Comparison of ENCODE assay signal across 8 cellular contexts in genomic region chr17:3636908-3637373, GRCh38. TPM values are rescaled to one million over a fixed set of nuclear protein-coding genes. Genes with fewer than 3 reads are reported as not detected.
DNase-seq lines count a peak whose midpoint lies in the region; ATAC-seq and TF ChIP-seq lines count a peak whose summit lies in the region.

No MANE protein-coding gene starts in this region.

- H3K27ac Mint-ChIP-seq in T-helper 17 cell = peak overlapping the region; percentile 92

- no peaks in the 10 kb centered on the region for H3K36me3 Mint-ChIP-seq in T-helper 17 cell (ENCODE audit: low read depth)

- TF ChIP-seq CTCF in GM12875 (IDR thresholded peaks at IDR 0.05; ENCODE audit: borderline replicate concordance, insufficient read depth, low read depth, low read length) = no peak
- TF ChIP-seq CTCF in fibroblast of the aortic adventitia (IDR thresholded peaks at IDR 0.05; ENCODE audit: insufficient read depth, low read length) = no peak
- TF ChIP-seq CTCF in retinal pigment epithelial cell (conservative IDR thresholded peaks at IDR 0.05; ENCODE audit: low read depth, low read length) = no peak

- no peaks in the 10 kb centered on the region for H3K27me3 Mint-ChIP-seq in T-helper 17 cell

- DNase-seq in T-helper 17 cell (no peak), fibroblast of the aortic adventitia (ENCODE audit: low read depth) (no peak), retinal pigment epithelial cell (ENCODE audit: low read depth) (no peak), kidney tubule cell (ENCODE audit: low spot score) (no peak)
- DNase-seq in stimulated activated naive CD4-positive, alpha-beta T cell treated with Interleukin-2 at 50 U/mL for 16 hours (lab: John Stamatoyannopoulos, UW) = no peak

- H3K4me3 ChIP-seq in GM12875 (ENCODE audit: low read depth, low read length) (peak overlapping the region; percentile 81), fibroblast of the aortic adventitia (ENCODE audit: low read depth, low read length) (peak overlapping the region; percentile 92), retinal pigment epithelial cell (ENCODE audit: low read length) (peak overlapping the region; percentile 86)

- H3K9me3 ChIP-seq in T-helper 17 cell (ENCODE audit: control insufficient read depth, low read length, poor library complexity, severe bottlenecking) = no peaks in the 10 kb centered on the region

- peak overlapping the region; percentile 95 for H3K4me3 Mint-ChIP-seq in T-helper 17 cell

- ATAC-seq in HG02588 (IDR thresholded peaks at IDR 0.05; ENCODE audit: unreplicated experiment) (peak; percentile 9), T-helper 17 cell (no peak)
- no peak for ATAC-seq in activated CD4-positive, CD25-positive, alpha-beta regulatory T cell treated with anti-CD3 and anti-CD28 coated beads, Interleukin-2, amount 50 U/mL, for 24 hours

- peaks cover 23% of the 10 kb centered on the region for H3K4me1 Mint-ChIP-seq in T-helper 17 cell

RNA-seq across cellular contexts. Expression of gene CTNS, which starts 0.4 kb away (rescaled TPM):
- 1 to 10 TPM; 6.9 to 7.4 TPM for total RNA-seq in T-helper 17 cell
- total RNA-seq in fibroblast of the aortic adventitia (ENCODE audit: low replicate concordance) = 13.3 and 27.7 TPM in 2 replicates

RNA-seq across cellular contexts. Expression of gene SHPK, which starts 0.9 kb away (rescaled TPM):
- total RNA-seq in T-helper 17 cell (1 to 10 TPM; 5.3 to 6.4 TPM), fibroblast of the aortic adventitia (ENCODE audit: low replicate concordance) (2.9 and 15.0 TPM in 2 replicates)

RNA-seq across cellular contexts. Expression of gene TRPV1, which starts 27.7 kb away (rescaled TPM):
- total RNA-seq in T-helper 17 cell (1 to 10 TPM; 3.2 to 4.0 TPM), fibroblast of the aortic adventitia (ENCODE audit: low replicate concordance) (2.3 and 16.0 TPM in 2 replicates)

RNA-seq across cellular contexts. Expression of gene TAX1BP3, which starts 31.4 kb away (rescaled TPM):
- total RNA-seq in T-helper 17 cell = 10 to 100 TPM in 1 of 2 donors, 1 to 10 TPM in 1; 9.1 to 32.9 TPM
- 87.5 and 222 TPM in 2 replicates for total RNA-seq in fibroblast of the aortic adventitia (ENCODE audit: low replicate concordance)

RNA-seq across cellular contexts. Expression of gene EMC6, which starts 31.7 kb away (rescaled TPM):
- total RNA-seq in T-helper 17 cell (10 to 100 TPM; 23.0 to 28.7 TPM), fibroblast of the aortic adventitia (ENCODE audit: low replicate concordance) (17.9 TPM in 1 of 2 replicates, not detected in the other)
